ENCODE assay signal across 9 cellular contexts in genomic region chrX:86148024-86148511, GRCh38. TPM values are rescaled to one million over a fixed set of nuclear protein-coding genes. Genes with fewer than 3 reads are reported as not detected.
DNase-seq lines count a peak whose midpoint lies in the region; ATAC-seq and TF ChIP-seq lines count a peak whose summit lies in the region.
"Had no signal": no experiment of that assay in that cellular context is flagged by ENCODE, and none has a peak within 500 bp of the region (broad histone marks: within the 10 kb centered on the region; RNA-seq: fewer than 3 reads in every experiment).

Gene DACH2, plus strand, starts transcription at chrX:86148451.

- H3K27ac ChIP-seq in neural cell (ENCODE audit: low read length) (no peak within 1 kb of the TSS), thoracic aorta (no peak within 1 kb of the TSS)

- peak within 1 kb of the TSS; percentile 9 for H3K9ac ChIP-seq in neural cell (ENCODE audit: low read length)

- H3K4me1 Mint-ChIP-seq in activated naive CD4-positive, alpha-beta T cell treated with anti-CD3 and anti-CD28 coated beads for 36 hours (ENCODE audit: low read depth) = peaks cover 8% of the 10 kb centered on the region

- H3K36me3 Mint-ChIP-seq in activated naive CD4-positive, alpha-beta T cell treated with anti-CD3 and anti-CD28 coated beads for 36 hours (ENCODE audit: low read depth) = no peaks in the 10 kb centered on the region

- no peak for TF ChIP-seq EP300 in neural cell (conservative IDR thresholded peaks at IDR 0.05; ENCODE audit: poor library complexity, severe bottlenecking)

- H3F3A ChIP-seq in neural cell (ENCODE audit: insufficient read depth, low read length, poor library complexity, severe bottlenecking) = no peaks in the 10 kb centered on the region

- H3K4me1 ChIP-seq in thoracic aorta (ENCODE audit: control insufficient read depth in 1 of 2, low read depth in 2 of 2) = no peaks in the 10 kb centered on the region

- TF ChIP-seq CTCF in neural cell (IDR thresholded peaks at IDR 0.05; ENCODE audit: poor library complexity, severe bottlenecking) (no peak), thoracic aorta (IDR thresholded peaks at IDR 0.05) (no peak)

- no peak within 1 kb of the TSS for H3K4me2 ChIP-seq in neural cell (ENCODE audit: low read length)

- H3K4me3 Mint-ChIP-seq in activated naive CD4-positive, alpha-beta T cell treated with anti-CD3 and anti-CD28 coated beads for 36 hours = peak within 1 kb of the TSS; percentile 71

- no peak within 1 kb of the TSS for H2AFZ ChIP-seq in neural cell (ENCODE audit: low read depth, low read length)

- H3K9me3 ChIP-seq in neural cell (ENCODE audit: low read length) (no peaks in the 10 kb centered on the region), thoracic aorta (no peaks in the 10 kb centered on the region)

- intact Hi-C loops in activated naive CD4-positive, alpha-beta T cell treated with anti-CD3 and anti-CD28 coated beads for 36 hours (cut with micrococcal nuclease) = no loop called here

- no peak within 1 kb of the TSS for H3K27ac Mint-ChIP-seq in activated naive CD4-positive, alpha-beta T cell treated with anti-CD3 and anti-CD28 coated beads for 36 hours

- DNase-seq in NCI-H510A (lab: John Stamatoyannopoulos, UW) (peak; percentile 64), germinal center (ENCODE audit: low spot score) (peak; percentile 79), thoracic aorta (ENCODE audit: low spot score) (peak; percentile 3), OCI-M2 (lab: John Stamatoyannopoulos, UW; ENCODE audit: unreplicated experiment) (no peak)
- DNase-seq in activated naive CD4-positive, alpha-beta T cell treated with anti-CD3 and anti-CD28 coated beads for 36 hours = peak; percentile 47

- TF ChIP-seq RAD21 in neural cell (conservative IDR thresholded peaks at IDR 0.05) = no peak

- H3K27me3 ChIP-seq in neural cell (ENCODE audit: insufficient read depth, low read depth, low read length) (peaks cover 25% of the 10 kb centered on the region), thoracic aorta (replicated peaks; ENCODE audit: insufficient read depth) (no peaks in the 10 kb centered on the region)

- ATAC-seq in GM18502 (IDR thresholded peaks at IDR 0.05; ENCODE audit: poor library complexity, unreplicated experiment) (peak; percentile 96), HG02763 (IDR thresholded peaks at IDR 0.05; ENCODE audit: unreplicated experiment) (peak; percentile 96), thoracic aorta (ENCODE audit: insufficient number of reproducible peaks, low FRiP score, low read depth) (no peak)

- H3K27me3 Mint-ChIP-seq in activated naive CD4-positive, alpha-beta T cell treated with anti-CD3 and anti-CD28 coated beads for 36 hours (ENCODE audit: low read depth) = peaks cover 18% of the 10 kb centered on the region

- no peaks in the 10 kb centered on the region for H3K9me2 ChIP-seq in neural cell (ENCODE audit: insufficient read depth, low read length)

- no peaks in the 10 kb centered on the region for H3K79me2 ChIP-seq in neural cell (replicated peaks; ENCODE audit: insufficient read depth, low read length)

- H4K20me1 ChIP-seq in neural cell (ENCODE audit: insufficient read depth) = no peaks in the 10 kb centered on the region

- no peaks in the 10 kb centered on the region for H3K36me3 ChIP-seq in neural cell (ENCODE audit: insufficient read depth, low read length)
- no peaks in the 10 kb centered on the region for H3K36me3 ChIP-seq in thoracic aorta

- H3K9me3 Mint-ChIP-seq in activated naive CD4-positive, alpha-beta T cell treated with anti-CD3 and anti-CD28 coated beads for 36 hours = no peaks in the 10 kb centered on the region

- CTCF ChIA-PET in activated naive CD4-positive, alpha-beta T cell treated with anti-CD3 and anti-CD28 coated beads for 36 hours (lab: Charles Lee) = no interaction called here

- H3K4me3 ChIP-seq in neural cell (ENCODE audit: low read length) (peak within 1 kb of the TSS; percentile 71), thoracic aorta (peak within 1 kb of the TSS; percentile 64)

TF ChIP-seq in neural cell, 6 proteins besides CTCF, POLR2A, EP300 and RAD21:
- TF ChIP-seq EZH2 (IDR thresholded peaks at IDR 0.05; ENCODE audit: borderline replicate concordance, insufficient read depth, low read length, poor library complexity, severe bottlenecking) = no peak
- TF ChIP-seq REST (IDR thresholded peaks at IDR 0.05; ENCODE audit: borderline replicate concordance) = no peak
- TF ChIP-seq SMC3 (conservative IDR thresholded peaks at IDR 0.05; ENCODE audit: poor library complexity) = no peak
- no peak for TF ChIP-seq MXI1 (conservative IDR thresholded peaks at IDR 0.05; ENCODE audit: poor library complexity, severe bottlenecking)
- TF ChIP-seq TAF1 (IDR thresholded peaks at IDR 0.05; ENCODE audit: low read depth) = no peak
- TF ChIP-seq POLR2AphosphoS5 (IDR thresholded peaks at IDR 0.05) = no peak
TF ChIP-seq in neural cell: peak in this region for 0.

RNA-seq across cellular contexts. Expression of gene DACH2, which starts in this region (rescaled TPM):
- not detected for total RNA-seq in activated naive CD4-positive, alpha-beta T cell treated with anti-CD3 and anti-CD28 coated beads for 36 hours
- polyA plus RNA-seq in neural cell = 20.6 and 21.3 TPM in 2 replicates
- polyA minus RNA-seq in neural cell = 14.4 and 18.9 TPM in 2 replicates
- total RNA-seq in thoracic aorta = not detected
- total RNA-seq: T-helper 1 cell treated with Interleukin-12 subunit alpha and Interleukin-12 subunit beta and Interleukin-4 antibody, amounts not matched to agents 30 ng/mL and 1 ng/mL, for 36 hours had no signal

Comparison
In these comparisons a context has a peak if more than half of its experiments do, and no peak if none do; other contexts are left out.
1. Peak in DNase-seq in activated naive CD4-positive, alpha-beta T cell treated with anti-CD3 and anti-CD28 coated beads for 36 hours; RNA of the gene not detected or under 1 TPM.
2. Peak in DNase-seq and H3K4me3 ChIP-seq in thoracic aorta; RNA of the gene not detected or under 1 TPM.